ENCODE assay signal across 1 cellular context in the genomic region with DNA sequence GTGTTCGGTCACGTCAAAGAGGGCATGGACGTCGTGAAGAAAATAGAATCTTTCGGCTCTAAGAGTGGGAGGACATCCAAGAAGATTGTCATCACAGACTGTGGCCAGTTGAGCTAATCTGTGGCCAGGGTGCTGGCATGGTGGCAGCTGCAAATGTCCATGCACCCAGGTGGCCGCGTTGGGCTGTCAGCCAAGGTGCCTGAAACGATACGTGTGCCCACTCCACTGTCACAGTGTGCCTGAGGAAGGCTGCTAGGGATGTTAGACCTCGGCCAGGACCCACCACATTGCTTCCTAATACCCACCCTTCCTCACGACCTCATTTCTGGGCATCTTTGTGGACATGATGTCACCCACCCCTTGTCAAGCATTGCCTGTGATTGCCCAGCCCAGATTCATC.
TF ChIP-seq lines count a peak whose summit lies in the region.

No MANE protein-coding gene starts in this region.

TF ChIP-seq in K562, 482 proteins besides CTCF, POLR2A, EP300 and RAD21:
- no peak for TF ChIP-seq ZNF696 (CRISPR knock-in tag; conservative IDR thresholded peaks at IDR 0.05)
- TF ChIP-seq RBFOX2 (IDR thresholded peaks at IDR 0.05; ENCODE audit: low read depth, low read length), result peak; percentile 59
- peak; percentile 58 for TF ChIP-seq POLR2G (IDR thresholded peaks at IDR 0.05; ENCODE audit: low read depth, low read length)
